15 cellular contexts compared by ENCODE assay signal in the genomic region with DNA sequence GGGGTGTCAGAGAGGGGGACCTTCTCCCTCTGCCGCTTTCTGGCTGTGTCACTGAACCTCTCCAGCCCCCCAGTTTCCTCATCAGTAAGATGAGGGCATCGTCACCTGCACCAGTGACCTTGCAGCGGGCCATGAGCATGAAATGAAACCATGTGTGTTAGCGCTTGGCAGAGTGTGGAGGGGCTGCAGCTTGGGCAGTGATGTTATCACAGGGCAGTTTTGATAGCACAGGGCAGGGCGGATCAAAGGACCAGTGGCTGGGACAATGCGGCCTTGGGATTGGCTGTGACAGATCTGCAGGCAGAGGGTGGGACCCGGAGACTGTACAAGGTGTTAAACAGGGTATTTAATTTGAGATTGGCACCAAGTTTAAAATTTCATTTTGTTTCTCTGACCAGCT. TPM values are rescaled to one million over a fixed set of nuclear protein-coding genes. Genes with fewer than 3 reads are reported as not detected.
A peak's percentile ranks its signal among the peaks of the same experiment; 100 is the strongest.
DNase-seq lines count a peak whose midpoint lies in the region; ATAC-seq and TF ChIP-seq lines count a peak whose summit lies in the region.
"Had no signal": no experiment of that assay in that cellular context is flagged by ENCODE, and none has a peak within 500 bp of the region (broad histone marks: within the 10 kb centered on the region; RNA-seq: fewer than 3 reads in every experiment).

No MANE protein-coding gene starts in this region.

- H3K36me3 Mint-ChIP-seq in T-helper 17 cell (ENCODE audit: low read depth) = peaks cover 7% of the 10 kb centered on the region

- no peaks in the 10 kb centered on the region for H3K27me3 Mint-ChIP-seq in T-helper 17 cell
- H3K27me3 Mint-ChIP-seq: CD4-positive, alpha-beta T cell had no signal

- H3K36me3 ChIP-seq in BLaER1 treated with 17β-estradiol and CSF1 and Interleukin-3, amounts not matched to agents 10 nM and 100 nM = peaks cover 0 to 87% (median 59%) of the 10 kb centered on the region in 11 experiments; a peak in 18 of 22 replicates
- no peaks in the 10 kb centered on the region for H3K36me3 ChIP-seq in parathyroid adenoma (ENCODE audit: control insufficient read depth, insufficient read depth, low read length)

- H3K4me3 ChIP-seq in BLaER1 treated with 17β-estradiol and CSF1 and Interleukin-3, amounts not matched to agents 10 nM and 100 nM = no peak overlapping the region
- no peak overlapping the region for H3K4me3 ChIP-seq in parathyroid adenoma (ENCODE audit: low read depth, low read length)

- H3K27ac ChIP-seq in BLaER1 treated with 17β-estradiol and CSF1 and Interleukin-3, amounts not matched to agents 10 nM and 100 nM = peak overlapping the region in 4 of 11 experiments; percentile 19 to 75 (median 40); a peak in 5 of 22 replicates
- H3K27ac ChIP-seq in parathyroid adenoma = no peak overlapping the region

- DNase-seq in T-helper 17 cell (no peak), activated gamma-delta T cell (lab: John Stamatoyannopoulos, UW) (no peak), NCI-H82 treated with DMSO at 0.1 percent for 48 hours (lab: John Stamatoyannopoulos, UW; ENCODE audit: unreplicated experiment) (no peak)
- DNase-seq: CD8-positive, alpha-beta memory T cell; DMS 273 treated with DMSO at 0.1 percent for 48 hours; DMS79; EL; GDM1; GOT3; HCEC 1CT had no signal

- H3K4me1 ChIP-seq in BLaER1 treated with 17β-estradiol and CSF1 and Interleukin-3, amounts not matched to agents 10 nM and 100 nM = peaks cover 62 to 99% (median 88%) of the 10 kb centered on the region in 10 experiments
- peaks cover 16% of the 10 kb centered on the region for H3K4me1 ChIP-seq in parathyroid adenoma

- H2AFZ ChIP-seq in parathyroid adenoma = no peak overlapping the region

- no peak overlapping the region for H3K4me3 Mint-ChIP-seq in T-helper 17 cell
- H3K4me3 Mint-ChIP-seq: CD14-positive monocyte; CD4-positive, alpha-beta T cell; CD8-positive, alpha-beta memory T cell had no signal

- peaks cover 8% of the 10 kb centered on the region for H3K4me1 Mint-ChIP-seq in T-helper 17 cell

- peaks cover 2% of the 10 kb centered on the region for H3K79me2 ChIP-seq in parathyroid adenoma

- peak overlapping the region; percentile 39 for H3K27ac Mint-ChIP-seq in T-helper 17 cell
- H3K27ac Mint-ChIP-seq: CD4-positive, alpha-beta T cell had no signal

- ATAC-seq in T-helper 17 cell (no peak), GM21390 (IDR thresholded peaks at IDR 0.05; ENCODE audit: unreplicated experiment) (no peak)

- 0 out of 22 replicates have a peak, but pooled peaks cover 0 to 3% (median 0%) of the 10 kb centered on the region in 11 experiments for H3K9me3 ChIP-seq in BLaER1 treated with 17β-estradiol and CSF1 and Interleukin-3, amounts not matched to agents 10 nM and 100 nM (replicated peaks in 1 of 11)
- H3K9me3 ChIP-seq in T-helper 17 cell (ENCODE audit: control insufficient read depth, low read length, poor library complexity, severe bottlenecking) (no peaks in the 10 kb centered on the region), parathyroid adenoma (ENCODE audit: control insufficient read depth, low read length) (no peaks in the 10 kb centered on the region)

- peaks cover 0 to 99% (median 76%) of the 10 kb centered on the region in 11 experiments; a peak in 15 of 22 replicates for H4K20me1 ChIP-seq in BLaER1 treated with 17β-estradiol and CSF1 and Interleukin-3, amounts not matched to agents 10 nM and 100 nM

- H3K9ac ChIP-seq in BLaER1 treated with 17β-estradiol and CSF1 and Interleukin-3, amounts not matched to agents 10 nM and 100 nM = no peak overlapping the region
- H3K9ac ChIP-seq in parathyroid adenoma = no peak overlapping the region

- no peak for TF ChIP-seq CTCF in parathyroid adenoma (IDR thresholded peaks at IDR 0.05)

- peak overlapping the region; percentile 64 to 93 (median 82); a peak in 21 of 22 replicates for H3K4me2 ChIP-seq in BLaER1 treated with 17β-estradiol and CSF1 and Interleukin-3, amounts not matched to agents 10 nM and 100 nM
- peak overlapping the region; percentile 27 for H3K4me2 ChIP-seq in parathyroid adenoma (ENCODE audit: low read length)

- 0 out of 22 replicates have a peak, but pooled peaks cover 0 to 4% (median 0%) of the 10 kb centered on the region in 11 experiments for H3K27me3 ChIP-seq in BLaER1 treated with 17β-estradiol and CSF1 and Interleukin-3, amounts not matched to agents 10 nM and 100 nM
- no peaks in the 10 kb centered on the region for H3K27me3 ChIP-seq in parathyroid adenoma (ENCODE audit: control insufficient read depth, insufficient read depth, low read length)

RNA-seq across cellular contexts. Expression of a gene that starts 38.9 kb away (rescaled TPM):
- total RNA-seq in T-helper 17 cell = 10 to 100 TPM; 32.3 to 32.8 TPM

RNA-seq across cellular contexts. Expression of a gene that starts 44.6 kb away (rescaled TPM):
- total RNA-seq in T-helper 17 cell = not detected
- total RNA-seq: CD4-positive, alpha-beta T cell; CD8-positive, alpha-beta memory T cell had no signal

RNA-seq across cellular contexts. Expression of a gene that starts 57.7 kb away (rescaled TPM):
- total RNA-seq in T-helper 17 cell = 1 to 10 TPM; 4.5 to 8.7 TPM
